8 cellular contexts compared by ENCODE assay signal in the genomic region with DNA sequence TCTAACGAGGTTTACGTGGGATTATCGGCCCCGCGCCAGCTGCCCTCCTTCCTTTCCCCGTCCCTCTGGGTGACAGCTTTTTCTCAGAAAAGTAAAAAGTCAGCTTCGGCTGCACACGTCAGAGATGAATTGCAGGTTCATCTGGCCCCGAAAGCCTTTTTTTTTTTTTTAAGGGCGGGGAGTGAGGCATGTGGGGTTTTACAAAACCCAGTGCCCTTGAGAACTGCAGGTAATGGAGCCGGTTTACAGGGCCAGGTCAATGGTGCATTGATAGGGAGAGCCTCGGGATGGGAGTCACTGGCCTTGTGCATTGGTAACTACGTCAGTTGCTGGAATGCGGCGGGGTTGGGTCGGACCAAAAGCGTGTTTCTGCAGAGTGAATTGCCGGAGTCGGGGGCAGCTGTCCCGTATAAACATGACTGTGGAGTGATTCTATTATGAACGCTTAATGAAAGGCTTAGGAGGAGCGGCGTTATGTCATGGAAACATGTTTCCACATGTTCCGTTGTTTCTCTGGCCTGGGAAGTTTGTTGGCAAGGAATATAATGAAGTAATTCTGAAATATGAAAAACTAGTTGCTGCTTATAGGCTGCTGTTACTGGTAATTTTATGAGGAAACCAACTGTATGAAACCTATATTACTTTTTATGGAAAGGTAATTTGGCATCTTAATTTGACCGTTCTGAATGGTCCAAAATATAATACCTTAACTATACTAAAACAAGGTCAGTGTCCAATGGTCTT. TPM values are rescaled to one million over a fixed set of nuclear protein-coding genes. Genes with fewer than 3 reads are reported as not detected.
DNase-seq lines count a peak whose midpoint lies in the region; ATAC-seq and TF ChIP-seq lines count a peak whose summit lies in the region.

No MANE protein-coding gene starts in this region.

- peak overlapping the region; percentile 81 for H3K4me3 ChIP-seq in iPS-11a (ENCODE audit: low read depth, low read length)

- no peaks in the 10 kb centered on the region for H3K36me3 Mint-ChIP-seq in activated naive CD4-positive, alpha-beta T cell treated with anti-CD3 and anti-CD28 coated beads for 36 hours (ENCODE audit: low read depth)
- H3K36me3 Mint-ChIP-seq in MCF 10A (ENCODE audit: insufficient read depth, unreplicated experiment), result peaks cover 2% of the 10 kb centered on the region

- H3K4me1 Mint-ChIP-seq in activated naive CD4-positive, alpha-beta T cell treated with anti-CD3 and anti-CD28 coated beads for 36 hours (ENCODE audit: low read depth), result peaks cover 17% of the 10 kb centered on the region
- peaks cover 7% of the 10 kb centered on the region for H3K4me1 Mint-ChIP-seq in MCF 10A (ENCODE audit: insufficient read depth, unreplicated experiment)

- TSS peak; percentile 74 for BruUV-seq in MCF 10A (replicated peaks; lab: Mats Ljungman, UMichigan)

- H3K9me3 Mint-ChIP-seq in activated naive CD4-positive, alpha-beta T cell treated with anti-CD3 and anti-CD28 coated beads for 36 hours, result no peaks in the 10 kb centered on the region
- no peaks in the 10 kb centered on the region for H3K9me3 Mint-ChIP-seq in MCF 10A (ENCODE audit: unreplicated experiment)

- intact Hi-C loops in activated naive CD4-positive, alpha-beta T cell treated with anti-CD3 and anti-CD28 coated beads for 36 hours (cut with micrococcal nuclease), result loop anchor here (2.0 to 5.0 kb wide), 5 partner anchors 150 to 1314 kb away; partner anchors contain the start of genes C4orf33 and INTU
- intact Hi-C loops in MCF 10A (cut with micrococcal nuclease), result loop anchor here (2.0 to 5.0 kb wide), 2 partner anchors 99 to 278 kb away; partner anchors contain the start of genes LARP1B and PLK4

- peak; percentile 21 for ATAC-seq in HG02938 (IDR thresholded peaks at IDR 0.05; ENCODE audit: unreplicated experiment)

- TF ChIP-seq CTCF in MCF 10A (IDR thresholded peaks at IDR 0.05; ENCODE audit: unreplicated experiment), result no peak

- H3K4me3 Mint-ChIP-seq in activated naive CD4-positive, alpha-beta T cell treated with anti-CD3 and anti-CD28 coated beads for 36 hours, result peak overlapping the region; percentile 86
- peak overlapping the region; percentile 82 for H3K4me3 Mint-ChIP-seq in MCF 10A (ENCODE audit: unreplicated experiment)

- H3K27me3 Mint-ChIP-seq in activated naive CD4-positive, alpha-beta T cell treated with anti-CD3 and anti-CD28 coated beads for 36 hours (ENCODE audit: low read depth), result peaks cover 53% of the 10 kb centered on the region
- H3K27me3 Mint-ChIP-seq in MCF 10A (ENCODE audit: insufficient read depth, unreplicated experiment), result no peaks in the 10 kb centered on the region

- peak overlapping the region; percentile 80 for H3K27ac Mint-ChIP-seq in activated naive CD4-positive, alpha-beta T cell treated with anti-CD3 and anti-CD28 coated beads for 36 hours
- H3K27ac Mint-ChIP-seq in MCF 10A (ENCODE audit: low read depth, unreplicated experiment), result peak overlapping the region; percentile 96

- POLR2A ChIA-PET in MCF 10A (lab: Yijun Ruan, JAX), result interaction anchor here (0.6 to 4.2 kb wide), 35 partner anchors 10 to 1040 kb away, joined by 3 to 40 read pairs (median 5); partner anchors contain the start of genes ABHD18, INTU, LARP1B and MFSD8

- DNase-seq in activated naive CD4-positive, alpha-beta T cell treated with anti-CD3 and anti-CD28 coated beads for 36 hours, result peak; percentile 81
- DNase-seq in activated naive CD4-positive, alpha-beta T cell (lab: John Stamatoyannopoulos, UW), result no peak
- DNase-seq in NCI-H748 (lab: John Stamatoyannopoulos, UW; ENCODE audit: unreplicated experiment) (peak; percentile 40), MCF 10A (ENCODE audit: unreplicated experiment) (peak; percentile 95), renal cortical epithelial cell (ENCODE audit: low read depth) (peak; percentile 62)
- DNase-seq in NK-92 treated with Interleukin-12 subunit alpha and Interleukin-12 subunit beta, amount 100 ng/mL, for 24 hours (lab: John Stamatoyannopoulos, UW), result no peak

- CTCF ChIA-PET in activated naive CD4-positive, alpha-beta T cell treated with anti-CD3 and anti-CD28 coated beads for 36 hours (lab: Charles Lee), result interaction anchor here (0.6 to 0.8 kb wide), 2 partner anchors 104 to 268 kb away, joined by 3 to 5 read pairs; no protein-coding TSS in a partner anchor
- CTCF ChIA-PET in MCF 10A (lab: Yijun Ruan, JAX), result interaction anchor here (0.6 to 0.7 kb wide), 3 partner anchors 14 to 60 kb away, joined by 3 to 5 read pairs (median 4); no protein-coding TSS in a partner anchor

RNA-seq across cellular contexts. Expression of gene HSPA4L, which starts 1.1 kb away (rescaled TPM):
- 1 to 10 TPM; 2.6 to 2.8 TPM for total RNA-seq in activated naive CD4-positive, alpha-beta T cell treated with anti-CD3 and anti-CD28 coated beads for 36 hours
- 45.9 and 68.9 TPM in 2 replicates for total RNA-seq in MCF 10A (2022)
- 18.6 and 40.7 TPM in 2 replicates for total RNA-seq in renal cortical epithelial cell

RNA-seq across cellular contexts. Expression of gene SLC25A31, which starts 53.0 kb away (rescaled TPM):
- not detected for total RNA-seq in activated naive CD4-positive, alpha-beta T cell treated with anti-CD3 and anti-CD28 coated beads for 36 hours
- total RNA-seq in MCF 10A (2022) (not detected in 2 replicates), renal cortical epithelial cell (not detected in 2 replicates)

Comparison
In these comparisons a context has a peak if more than half of its experiments do, and no peak if none do; other contexts are left out.
1. DNase-seq: peak in activated naive CD4-positive, alpha-beta T cell treated with anti-CD3 and anti-CD28 coated beads for 36 hours (single experiment), NCI-H748 (single experiment), MCF 10A (single experiment) and renal cortical epithelial cell (single experiment); none in activated naive CD4-positive, alpha-beta T cell (0 of 4) and NK-92 treated with Interleukin-12 subunit alpha and Interleukin-12 subunit beta, amount 100 ng/mL, for 24 hours (single experiment).